ENCODE assay signal across 1 cellular context in the genomic region with DNA sequence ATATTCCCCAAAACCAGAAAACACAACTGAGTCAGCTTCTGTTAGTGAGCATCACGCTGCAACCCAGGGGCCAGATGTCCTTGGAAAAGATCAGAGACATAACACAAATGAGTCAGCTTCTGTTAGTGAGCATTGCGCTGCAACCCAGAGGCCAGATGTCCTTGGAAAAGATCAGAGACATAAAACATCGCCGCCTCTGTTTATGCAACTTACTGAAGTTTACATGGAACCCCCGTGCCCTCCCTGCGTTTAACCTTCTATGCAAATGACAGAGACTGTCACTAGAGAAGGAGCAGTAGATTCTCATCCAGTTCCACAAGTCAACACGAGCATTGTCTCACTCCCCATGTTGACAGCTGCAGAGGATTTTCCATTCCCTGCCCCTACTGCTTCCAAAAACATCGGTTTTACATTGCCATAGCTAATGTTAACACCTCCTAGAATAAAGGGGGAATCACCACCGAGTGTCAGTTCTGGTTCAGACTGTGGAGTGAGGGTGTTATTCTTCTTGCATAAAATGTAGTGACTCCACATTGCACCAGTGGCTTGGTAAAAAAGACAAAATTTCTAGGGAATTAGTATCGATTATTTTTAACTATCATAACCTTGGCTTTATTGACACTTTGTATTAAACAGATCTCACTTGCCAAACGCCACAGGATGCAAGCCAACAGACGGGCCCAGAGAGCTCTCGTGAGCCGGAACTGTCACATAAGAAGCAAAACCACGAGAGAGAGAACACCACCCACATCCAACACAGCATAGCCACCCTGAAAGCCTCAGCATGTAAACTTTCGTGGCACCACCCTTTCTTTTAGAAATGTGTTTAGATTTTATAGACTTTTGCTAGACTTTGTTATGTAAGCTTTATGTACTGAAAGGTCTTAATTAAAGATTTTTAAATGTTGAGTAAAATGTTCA.
TF ChIP-seq lines count a peak whose summit lies in the region.

No MANE protein-coding gene starts in this region.

TF ChIP-seq in HepG2, 621 proteins besides CTCF, POLR2A, EP300 and RAD21 (continued from another document):
- TF ChIP-seq WIZ (CRISPR knock-in tag; IDR thresholded peaks at IDR 0.05): 0 out of 2 replicates have a peak, but pooled peaks have one; percentile 56
- TF ChIP-seq MTF1 (CRISPR knock-in tag; IDR thresholded peaks at IDR 0.05): no peak
- peak; percentile 91; the same call in 1 of the 2 replicates for TF ChIP-seq NCOR1 (IDR thresholded peaks at IDR 0.05; ENCODE audit: borderline replicate concordance, low read length)
- no peak for TF ChIP-seq SUZ12 (IDR thresholded peaks at IDR 0.05; ENCODE audit: low read depth, low read length)
- peak; percentile 81; the same call in 1 of the 2 replicates for TF ChIP-seq RELA (CRISPR knock-in tag; IDR thresholded peaks at IDR 0.05)
- TF ChIP-seq, protein P1, sequence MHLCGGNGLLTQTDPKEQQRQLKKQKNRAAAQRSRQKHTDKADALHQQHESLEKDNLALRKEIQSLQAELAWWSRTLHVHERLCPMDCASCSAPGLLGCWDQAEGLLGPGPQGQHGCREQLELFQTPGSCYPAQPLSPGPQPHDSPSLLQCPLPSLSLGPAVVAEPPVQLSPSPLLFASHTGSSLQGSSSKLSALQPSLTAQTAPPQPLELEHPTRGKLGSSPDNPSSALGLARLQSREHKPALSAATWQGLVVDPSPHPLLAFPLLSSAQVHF (CRISPR knock-in tag; IDR thresholded peaks at IDR 0.05): no peak
- TF ChIP-seq ZNF143 (CRISPR knock-in tag; IDR thresholded peaks at IDR 0.05): peak; percentile 32; the same call in 1 of the 2 replicates
- TF ChIP-seq, protein P2, sequence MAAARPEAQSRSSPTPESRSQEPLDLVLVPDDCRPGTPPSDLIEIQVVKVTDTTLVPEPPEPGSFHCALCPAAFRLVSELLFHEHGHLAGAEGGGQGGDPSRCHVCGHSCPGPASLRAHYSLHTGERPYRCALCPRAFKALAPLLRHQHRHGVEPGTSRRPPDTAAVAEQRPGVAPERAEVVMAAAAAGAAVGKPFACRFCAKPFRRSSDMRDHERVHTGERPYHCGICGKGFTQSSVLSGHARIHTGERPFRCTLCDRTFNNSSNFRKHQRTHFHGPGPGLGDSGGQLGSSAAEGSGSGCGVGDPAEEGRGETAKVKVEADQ (CRISPR knock-in tag; IDR thresholded peaks at IDR 0.05; ENCODE audit: borderline replicate concordance): 0 out of 2 replicates have a peak, but pooled peaks have one; percentile 42
- peak; percentile 100 for TF ChIP-seq ZNF232 (CRISPR knock-in tag; IDR thresholded peaks at IDR 0.05; ENCODE audit: borderline replicate concordance)
- TF ChIP-seq ZNF879 (CRISPR knock-in tag; IDR thresholded peaks at IDR 0.05): no peak
- 0 out of 2 replicates have a peak, but pooled peaks have one; percentile 59 for TF ChIP-seq TP53 (CRISPR knock-in tag; conservative IDR thresholded peaks at IDR 0.05)
- no peak for TF ChIP-seq ZNF343 (CRISPR knock-in tag; IDR thresholded peaks at IDR 0.05)
- TF ChIP-seq FOXA1 (IDR thresholded peaks at IDR 0.05): 0 out of 2 replicates have a peak, but pooled peaks have one; percentile 23
- peak; percentile 93 for TF ChIP-seq FOXA1 (CRISPR knock-in tag; IDR thresholded peaks at IDR 0.05)
- TF ChIP-seq, protein P3, sequence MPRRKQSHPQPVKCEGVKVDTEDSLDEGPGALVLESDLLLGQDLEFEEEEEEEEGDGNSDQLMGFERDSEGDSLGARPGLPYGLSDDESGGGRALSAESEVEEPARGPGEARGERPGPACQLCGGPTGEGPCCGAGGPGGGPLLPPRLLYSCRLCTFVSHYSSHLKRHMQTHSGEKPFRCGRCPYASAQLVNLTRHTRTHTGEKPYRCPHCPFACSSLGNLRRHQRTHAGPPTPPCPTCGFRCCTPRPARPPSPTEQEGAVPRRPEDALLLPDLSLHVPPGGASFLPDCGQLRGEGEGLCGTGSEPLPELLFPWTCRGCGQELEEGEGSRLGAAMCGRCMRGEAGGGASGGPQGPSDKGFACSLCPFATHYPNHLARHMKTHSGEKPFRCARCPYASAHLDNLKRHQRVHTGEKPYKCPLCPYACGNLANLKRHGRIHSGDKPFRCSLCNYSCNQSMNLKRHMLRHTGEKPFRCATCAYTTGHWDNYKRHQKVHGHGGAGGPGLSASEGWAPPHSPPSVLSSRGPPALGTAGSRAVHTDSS (CRISPR knock-in tag; conservative IDR thresholded peaks at IDR 0.05): no peak
- peak; percentile 65; the same call in 1 of the 2 replicates for TF ChIP-seq ZNF607 (CRISPR knock-in tag; IDR thresholded peaks at IDR 0.05; ENCODE audit: borderline replicate concordance)
- no peak for TF ChIP-seq SSRP1 (CRISPR knock-in tag; IDR thresholded peaks at IDR 0.05)
- peak; percentile 86; the same call in 1 of the 2 replicates for TF ChIP-seq RXRA (CRISPR knock-in tag; IDR thresholded peaks at IDR 0.05)
- no peak; the same call in 1 of the 2 replicates for TF ChIP-seq KDM2A (CRISPR knock-in tag; IDR thresholded peaks at IDR 0.05; ENCODE audit: borderline replicate concordance, low read depth)
- peak; percentile 65; the same call in 1 of the 2 replicates for TF ChIP-seq FOXC1 (CRISPR knock-in tag; IDR thresholded peaks at IDR 0.05; ENCODE audit: borderline replicate concordance)
TF ChIP-seq in HepG2: peak in this region for 295.
